ENCODE assay signal across 1 cellular context in genomic region chr22:49971232-49972162, GRCh38.
TF ChIP-seq lines count a peak whose summit lies in the region.

No MANE protein-coding gene starts in this region.

TF ChIP-seq in HepG2, 621 proteins besides CTCF, POLR2A, EP300 and RAD21 (continued from another document and continues in another):
- TF ChIP-seq ZFP91 (CRISPR knock-in tag; IDR thresholded peaks at IDR 0.05; ENCODE audit: borderline replicate concordance) (peak; percentile 5; the same call in 1 of the 2 replicates), ONECUT2 (CRISPR knock-in tag; IDR thresholded peaks at IDR 0.05) (no peak), ZSCAN20 (CRISPR knock-in tag; IDR thresholded peaks at IDR 0.05; ENCODE audit: borderline replicate concordance) (no peak), TAF15 (IDR thresholded peaks at IDR 0.05; ENCODE audit: low read depth, low read length, poor library complexity, severe bottlenecking) (no peak), ZNF746 (CRISPR knock-in tag; IDR thresholded peaks at IDR 0.05) (no peak), ZNF329 (CRISPR knock-in tag; IDR thresholded peaks at IDR 0.05; ENCODE audit: low read depth) (no peak), CENPT (CRISPR knock-in tag; IDR thresholded peaks at IDR 0.05; ENCODE audit: low read depth) (no peak), ZGPAT (CRISPR knock-in tag; IDR thresholded peaks at IDR 0.05) (peak; percentile 32; the same call in 1 of the 2 replicates), REPIN1 (CRISPR knock-in tag; IDR thresholded peaks at IDR 0.05; ENCODE audit: borderline replicate concordance, low read depth) (no peak), ATAD3A (CRISPR knock-in tag; IDR thresholded peaks at IDR 0.05) (no peak), PHB2 (IDR thresholded peaks at IDR 0.05; ENCODE audit: partially characterized antibody) (no peak), RFX1 (IDR thresholded peaks at IDR 0.05) (no peak), ATF4 (CRISPR knock-in tag; IDR thresholded peaks at IDR 0.05) (no peak), ZNF280D (CRISPR knock-in tag; IDR thresholded peaks at IDR 0.05) (no peak), ZNF564 (CRISPR knock-in tag; IDR thresholded peaks at IDR 0.05) (0 out of 2 replicates have a peak, but pooled peaks have one; percentile 21), CERS6 (CRISPR knock-in tag; IDR thresholded peaks at IDR 0.05) (no peak), RERE (CRISPR knock-in tag; IDR thresholded peaks at IDR 0.05; ENCODE audit: low read depth) (no peak), EEA1 (CRISPR knock-in tag; IDR thresholded peaks at IDR 0.05; ENCODE audit: borderline replicate concordance) (no peak), ZNF644 (CRISPR knock-in tag; IDR thresholded peaks at IDR 0.05; ENCODE audit: low read depth) (no peak), GATAD1 (CRISPR knock-in tag; IDR thresholded peaks at IDR 0.05) (no peak), KLF11 (CRISPR knock-in tag; IDR thresholded peaks at IDR 0.05) (no peak), FLYWCH1 (CRISPR knock-in tag; IDR thresholded peaks at IDR 0.05) (0 out of 2 replicates have a peak, but pooled peaks have one; percentile 39), CEBPB (IDR thresholded peaks at IDR 0.05; ENCODE audit: borderline replicate concordance, low read depth, low read length) (no peak), ZBTB2 (CRISPR knock-in tag; IDR thresholded peaks at IDR 0.05; ENCODE audit: low read depth) (no peak; the same call in 1 of the 2 replicates), POGK (CRISPR knock-in tag; conservative IDR thresholded peaks at IDR 0.05) (no peak; the same call in 1 of the 2 replicates), ZNF558 (CRISPR knock-in tag; IDR thresholded peaks at IDR 0.05; ENCODE audit: borderline replicate concordance) (0 out of 2 replicates have a peak, but pooled peaks have one; percentile 18), ZFP36 (IDR thresholded peaks at IDR 0.05; ENCODE audit: borderline replicate concordance, low read depth, low read length, partially characterized antibody) (no peak), GFI1 (CRISPR knock-in tag; IDR thresholded peaks at IDR 0.05; ENCODE audit: borderline replicate concordance) (0 out of 2 replicates have a peak, but pooled peaks have one; percentile 26), ZNF737 (CRISPR knock-in tag; IDR thresholded peaks at IDR 0.05; ENCODE audit: borderline replicate concordance) (no peak), ZNF510 (CRISPR knock-in tag; IDR thresholded peaks at IDR 0.05; ENCODE audit: low read depth) (no peak), FIP1L1 (IDR thresholded peaks at IDR 0.05; ENCODE audit: borderline replicate concordance, insufficient read depth, low read depth, low read length) (no peak), GMEB1 (CRISPR knock-in tag; IDR thresholded peaks at IDR 0.05; ENCODE audit: borderline replicate concordance) (no peak), ZNF260 (CRISPR knock-in tag; IDR thresholded peaks at IDR 0.05; ENCODE audit: borderline replicate concordance, low read depth) (no peak), ZBTB7B (CRISPR knock-in tag; IDR thresholded peaks at IDR 0.05) (peak; percentile 50; the same call in 1 of the 2 replicates), PHF20 (CRISPR knock-in tag; IDR thresholded peaks at IDR 0.05) (no peak), ZNF619 (CRISPR knock-in tag; IDR thresholded peaks at IDR 0.05) (no peak), PBX3 (CRISPR knock-in tag; IDR thresholded peaks at IDR 0.05; ENCODE audit: borderline replicate concordance) (no peak)
